Comparison of ENCODE assay signal across 1 cellular context in the genomic region with DNA sequence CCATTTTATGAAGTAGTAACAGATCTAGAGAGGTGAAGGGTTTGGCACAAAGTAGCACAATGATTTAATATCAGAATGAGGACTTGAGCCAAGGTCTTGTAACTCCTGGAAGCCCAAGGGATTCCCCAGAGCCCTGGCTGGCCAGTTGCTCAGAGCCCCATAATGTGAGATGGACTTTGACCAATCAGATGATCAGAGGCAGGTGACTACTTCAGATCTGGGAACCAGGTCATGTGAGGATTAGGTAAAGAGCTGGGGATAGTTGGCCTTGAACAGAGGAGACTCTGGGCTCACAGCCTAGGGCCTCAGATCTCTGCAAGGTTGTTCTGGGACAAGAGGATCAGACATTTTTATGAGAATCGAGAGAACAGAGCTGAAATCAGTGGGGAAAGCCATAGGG.
TF ChIP-seq lines count a peak whose summit lies in the region.

No MANE protein-coding gene starts in this region.

TF ChIP-seq in K562, 482 proteins besides CTCF, POLR2A, EP300 and RAD21:
- no peak for TF ChIP-seq ZNF592 (IDR thresholded peaks at IDR 0.05)
- TF ChIP-seq BHLHE40 (IDR thresholded peaks at IDR 0.05; ENCODE audit: low read length): 0 out of 2 replicates have a peak, but pooled peaks have one; percentile 10
